Comparison of ENCODE assay signal across 18 cellular contexts in genomic region chr3:25037049-25037547, GRCh38.
DNase-seq lines count a peak whose midpoint lies in the region; ATAC-seq, FAIRE-seq and TF ChIP-seq lines count a peak whose summit lies in the region.
"Had no signal": no experiment of that assay in that cellular context is flagged by ENCODE, and none has a peak within 500 bp of the region (broad histone marks: within the 10 kb centered on the region; RNA-seq: fewer than 3 reads in every experiment).

No MANE protein-coding gene starts in this region.

- peak in 3 of 4 donors; percentile 21 to 40 (median 35) for ATAC-seq in heart left ventricle
- no peak for ATAC-seq in Right ventricle myocardium inferior
- no peak for ATAC-seq in activated CD8-positive, alpha-beta memory T cell treated with anti-CD3 and anti-CD28 coated beads, Interleukin-2, amount 10 ng/mL, durations not matched to agents 7 days and 5 days
- ATAC-seq: A549; activated T-cell treated with anti-CD3 and anti-CD28 coated beads, Interleukin-2, amount 50 U/mL, for 72 hours; HCT116; left colon; naive thymus-derived CD8-positive, alpha-beta T cell had no signal

- TF ChIP-seq CTCF in heart left ventricle (IDR thresholded peaks at IDR 0.05) (no peak), cardiac fibroblast (IDR thresholded peaks at IDR 0.05; ENCODE audit: low read depth, low read length) (no peak)

- peak overlapping the region in 2 of 12 donors; percentile 25 to 32 for H3K27ac ChIP-seq in heart left ventricle
- H3K27ac ChIP-seq in small intestine (ENCODE audit: low read depth in 1 of 2, low read length in 1 of 2), result no peak overlapping the region
- H3K27ac ChIP-seq: A549 had no signal

- no peaks in the 10 kb centered on the region for H3K9me3 Mint-ChIP-seq in activated CD8-positive, alpha-beta memory T cell treated with anti-CD3 and anti-CD28 coated beads, Interleukin-2, amount 10 ng/mL, durations not matched to agents 7 days and 5 days (ENCODE audit: low read depth)
- H3K9me3 Mint-ChIP-seq: activated CD4-positive, alpha-beta T cell treated with anti-CD3 and anti-CD28 coated beads, Interleukin-2, amount 10 ng/mL, durations not matched to agents 7 days and 5 days had no signal

- H3K4me3 ChIP-seq in heart left ventricle (no peak overlapping the region), cardiac fibroblast (replicated peaks in 1 of 2; ENCODE audit: low read depth in 2 of 2, low read length in 2 of 2) (no peak overlapping the region), small intestine (ENCODE audit: low read depth in 1 of 2, low read length in 2 of 2) (no peak overlapping the region)
- H3K4me3 ChIP-seq: A549 had no signal

- intact Hi-C loops in heart left ventricle (cut with DNase I) (loop anchor here in 1 of 10 donors (10.0 kb wide), 1 partner anchor 388 kb away; the partner anchor contains the start of gene RARB), Right ventricle myocardium inferior (cut with DNase I) (no loop called here)

- H3K9me3 ChIP-seq in heart left ventricle (no peaks in the 10 kb centered on the region), small intestine (ENCODE audit: control insufficient read depth, low read depth) (no peaks in the 10 kb centered on the region)
- H3K9me3 ChIP-seq: A549 had no signal

- H3K4me1 ChIP-seq in heart left ventricle, result peaks cover 0 to 28% (median 14%) of the 10 kb centered on the region in 12 donors
- H3K4me1 ChIP-seq in small intestine (ENCODE audit: control insufficient read depth in 2 of 2, insufficient read depth in 1 of 2, low read depth in 1 of 2, low read length in 1 of 2), result no peaks in the 10 kb centered on the region

- DNase-seq in heart left ventricle (no peak), Right ventricle myocardium inferior (ENCODE audit: missing footprints) (no peak), cardiac fibroblast (ENCODE audit: low read depth in 2 of 2) (peak; percentile 15 to 26), left kidney (ENCODE audit: low read depth, low spot score) (peak; percentile 58), small intestine (no peak), pons (ENCODE audit: low spot score) (no peak)
- no peak for DNase-seq in activated CD8-positive, alpha-beta memory T cell treated with anti-CD3 and anti-CD28 coated beads, Interleukin-2, amount 10 ng/mL, durations not matched to agents 7 days and 5 days
- DNase-seq in activated CD8-positive, alpha-beta memory T cell treated with anti-CD3 and anti-CD28 coated beads, Interleukin-2, amount 50 U/mL, for 4 hours, result no peak
- DNase-seq: activated CD4-positive, alpha-beta T cell treated with anti-CD3 and anti-CD28 coated beads, Interleukin-2, amount 10 ng/mL, durations not matched to agents 7 days and 5 days; activated T-cell treated with anti-CD3 and anti-CD28 coated beads, Interleukin-2, amount 50 U/mL, for 72 hours; left colon; naive thymus-derived CD8-positive, alpha-beta T cell; NCI-H1930; NCI-H82; T-helper 9 cell had no signal

- WGBS in heart left ventricle, 4 donors, result 31 to 41% (median 37%) methylated on average over 6 of the region's 6 CpGs
- WGBS in small intestine, 3 donors, result 37 to 43% (median 42%) methylated on average over 6 of the region's 6 CpGs

- H3K4me3 Mint-ChIP-seq in activated CD8-positive, alpha-beta memory T cell treated with anti-CD3 and anti-CD28 coated beads, Interleukin-2, amount 10 ng/mL, durations not matched to agents 7 days and 5 days, result no peak overlapping the region
- H3K4me3 Mint-ChIP-seq: activated CD4-positive, alpha-beta T cell treated with anti-CD3 and anti-CD28 coated beads, Interleukin-2, amount 10 ng/mL, durations not matched to agents 7 days and 5 days; activated T-cell treated with anti-CD3 and anti-CD28 coated beads, Interleukin-2, amount 50 U/mL, for 72 hours; naive thymus-derived CD8-positive, alpha-beta T cell; stimulated activated naive CD8-positive, alpha-beta T cell treated with anti-CD3 and anti-CD28 coated beads, Interleukin-15, Interleukin-2, amounts not matched to agents 100 ng/mL and 50 ng/mL, for 24 hours had no signal

- no peaks in the 10 kb centered on the region for H3K36me3 Mint-ChIP-seq in activated CD8-positive, alpha-beta memory T cell treated with anti-CD3 and anti-CD28 coated beads, Interleukin-2, amount 10 ng/mL, durations not matched to agents 7 days and 5 days
- H3K36me3 Mint-ChIP-seq: naive thymus-derived CD8-positive, alpha-beta T cell had no signal

- H3K27ac Mint-ChIP-seq in activated CD8-positive, alpha-beta memory T cell treated with anti-CD3 and anti-CD28 coated beads, Interleukin-2, amount 10 ng/mL, durations not matched to agents 7 days and 5 days, result no peak overlapping the region
- H3K27ac Mint-ChIP-seq: activated CD4-positive, alpha-beta T cell treated with anti-CD3 and anti-CD28 coated beads, Interleukin-2, amount 10 ng/mL, durations not matched to agents 7 days and 5 days; activated T-cell treated with anti-CD3 and anti-CD28 coated beads, Interleukin-2, amount 50 U/mL, for 72 hours; naive thymus-derived CD8-positive, alpha-beta T cell; stimulated activated naive CD8-positive, alpha-beta T cell treated with anti-CD3 and anti-CD28 coated beads, Interleukin-15, Interleukin-2, amounts not matched to agents 100 ng/mL and 50 ng/mL, for 24 hours had no signal

- no peaks in the 10 kb centered on the region for H3K27me3 Mint-ChIP-seq in activated CD8-positive, alpha-beta memory T cell treated with anti-CD3 and anti-CD28 coated beads, Interleukin-2, amount 10 ng/mL, durations not matched to agents 7 days and 5 days
- H3K27me3 Mint-ChIP-seq: activated CD4-positive, alpha-beta T cell treated with anti-CD3 and anti-CD28 coated beads, Interleukin-2, amount 10 ng/mL, durations not matched to agents 7 days and 5 days; naive thymus-derived CD8-positive, alpha-beta T cell; stimulated activated naive CD8-positive, alpha-beta T cell treated with anti-CD3 and anti-CD28 coated beads, Interleukin-15, Interleukin-2, amounts not matched to agents 100 ng/mL and 50 ng/mL, for 24 hours had no signal

- H3K36me3 ChIP-seq in heart left ventricle (no peaks in the 10 kb centered on the region), small intestine (ENCODE audit: control insufficient read depth in 2 of 2, insufficient read depth in 2 of 2, low read length in 2 of 2) (no peaks in the 10 kb centered on the region)

- H3K4me1 Mint-ChIP-seq in activated CD8-positive, alpha-beta memory T cell treated with anti-CD3 and anti-CD28 coated beads, Interleukin-2, amount 10 ng/mL, durations not matched to agents 7 days and 5 days, result no peaks in the 10 kb centered on the region
- H3K4me1 Mint-ChIP-seq: activated CD4-positive, alpha-beta T cell treated with anti-CD3 and anti-CD28 coated beads, Interleukin-2, amount 10 ng/mL, durations not matched to agents 7 days and 5 days; naive thymus-derived CD8-positive, alpha-beta T cell had no signal

- H3K27me3 ChIP-seq in heart left ventricle, result no peaks in the 10 kb centered on the region
- H3K27me3 ChIP-seq in small intestine (ENCODE audit: control insufficient read depth in 2 of 2, insufficient read depth in 2 of 2, low read length in 2 of 2), result no peaks in the 10 kb centered on the region

- no peak for TF ChIP-seq POLR2A in heart left ventricle (IDR thresholded peaks at IDR 0.05)

- CTCF ChIA-PET in activated CD8-positive, alpha-beta memory T cell treated with anti-CD3 and anti-CD28 coated beads, Interleukin-2, amount 10 ng/mL, durations not matched to agents 7 days and 5 days (lab: Charles Lee), result no interaction called here

- FAIRE-seq in small intestine (lab: Jason Lieb, UNC), result no peak
- FAIRE-seq: A549 had no signal

Comparison
In these comparisons a context has a peak if more than half of its experiments do, and no peak if none do; other contexts are left out.
1. ATAC-seq: peak in heart left ventricle (3 of 4); none in Right ventricle myocardium inferior (single experiment) and activated CD8-positive, alpha-beta memory T cell treated with anti-CD3 and anti-CD28 coated beads, Interleukin-2, amount 10 ng/mL, durations not matched to agents 7 days and 5 days (single experiment).
2. DNase-seq: peak in cardiac fibroblast (2 of 2) and left kidney (single experiment); none in heart left ventricle (0 of 5), Right ventricle myocardium inferior (single experiment), small intestine (single experiment), pons (single experiment), activated CD8-positive, alpha-beta memory T cell treated with anti-CD3 and anti-CD28 coated beads, Interleukin-2, amount 10 ng/mL, durations not matched to agents 7 days and 5 days (single experiment) and activated CD8-positive, alpha-beta memory T cell treated with anti-CD3 and anti-CD28 coated beads, Interleukin-2, amount 50 U/mL, for 4 hours (single experiment).